ENCODE assay signal across 11 cellular contexts in genomic region chr3:148585671-148586379, GRCh38.
"Had no signal": no experiment of that assay in that cellular context is flagged by ENCODE, and none has a peak within 500 bp of the region (broad histone marks: within the 10 kb centered on the region; RNA-seq: fewer than 3 reads in every experiment).

No MANE protein-coding gene starts in this region.

- H3K27ac Mint-ChIP-seq: GM23338, H9, HFFc6, IgD-negative memory B cell had no signal

- H3K9ac ChIP-seq: KMS-11 had no signal

- DNase-seq: H9, HCEC 1CT, HFFc6, Karpas-422, KBM-7 had no signal

- H3K9me3 Mint-ChIP-seq: GM23338, H9, HFFc6, IgD-negative memory B cell had no signal

- FAIRE-seq: H1, H54, HTR-8/SVneo had no signal

- H3K4me3 Mint-ChIP-seq: GM23338, H9, HFFc6, IgD-negative memory B cell had no signal

- H3K4me2 ChIP-seq: GM23338, KMS-11 had no signal

- H2AFZ ChIP-seq: GM23338 had no signal

- H3K4me1 Mint-ChIP-seq: GM23338, H9, IgD-negative memory B cell had no signal

- H3K4me3 ChIP-seq: GM23338 had no signal

- H3K27me3 Mint-ChIP-seq: IgD-negative memory B cell had no signal

- ATAC-seq: GM23338 had no signal

- H3K27ac ChIP-seq: KMS-11 had no signal
